ENCODE assay signal across 15 cellular contexts in genomic region chr14:91048256-91048655, GRCh38.
"Had no signal": no experiment of that assay in that cellular context is flagged by ENCODE, and none has a peak within 500 bp of the region (broad histone marks: within the 10 kb centered on the region; RNA-seq: fewer than 3 reads in every experiment).

No MANE protein-coding gene starts in this region.

- H3K9me3 ChIP-seq: breast epithelium, pancreas had no signal

- H3K27me3 Mint-ChIP-seq: activated naive CD8-positive, alpha-beta T cell treated with anti-CD3 and anti-CD28 coated beads, Interleukin-2, amount 50 U/mL, for 24 hours; activated T-helper 17 cell treated with anti-CD3 and anti-CD28 coated beads, Interleukin-2, amount 50 U/mL, for 72 hours; dendritic cell treated with granulocyte-macrophage colony-stimulating factor and Interleukin-4, amounts not matched to agents 40 ng/mL and 50 ng/mL, for 4 days; effector memory CD8-positive, alpha-beta T cell had no signal

- H3K4me3 Mint-ChIP-seq: activated naive CD8-positive, alpha-beta T cell treated with anti-CD3 and anti-CD28 coated beads, Interleukin-2, amount 50 U/mL, for 24 hours; dendritic cell treated with granulocyte-macrophage colony-stimulating factor and Interleukin-4, amounts not matched to agents 40 ng/mL and 50 ng/mL, for 4 days had no signal

- H3K36me3 ChIP-seq: breast epithelium, pancreas had no signal

- ATAC-seq: activated naive CD8-positive, alpha-beta T cell treated with anti-CD3 and anti-CD28 coated beads, Interleukin-2, amount 50 U/mL, for 24 hours; activated T-helper 17 cell treated with anti-CD3 and anti-CD28 coated beads, Interleukin-2, amount 50 U/mL, for 72 hours; sciatic nerve had no signal

- H3K27me3 ChIP-seq: breast epithelium, foreskin keratinocyte, pancreas had no signal

- DNase-seq: activated CD4-positive, alpha-beta T cell treated with anti-CD3 and anti-CD28 coated beads, Interleukin-2, amount 50 U/mL, for 4 hours; activated CD4-positive, CD25-positive, alpha-beta regulatory T cell treated with anti-CD3 and anti-CD28 coated beads, Interleukin-2, amount 50 U/mL, for 72 hours; activated naive CD4-positive, alpha-beta T cell treated with Interleukin-2 at 50 U/mL for 16 hours; activated naive CD8-positive, alpha-beta T cell treated with anti-CD3 and anti-CD28 coated beads, Interleukin-2, amount 50 U/mL, for 24 hours; aorta; effector memory CD8-positive, alpha-beta T cell; foreskin keratinocyte; glutamatergic neuron; kidney glomerular epithelial cell; pancreas; T-helper 2 cell had no signal

- H3K27ac Mint-ChIP-seq: activated naive CD8-positive, alpha-beta T cell treated with anti-CD3 and anti-CD28 coated beads, Interleukin-2, amount 50 U/mL, for 24 hours; dendritic cell treated with granulocyte-macrophage colony-stimulating factor and Interleukin-4, amounts not matched to agents 40 ng/mL and 50 ng/mL, for 4 days had no signal

- H3K9me3 Mint-ChIP-seq: activated naive CD8-positive, alpha-beta T cell treated with anti-CD3 and anti-CD28 coated beads, Interleukin-2, amount 50 U/mL, for 24 hours; activated T-helper 17 cell treated with anti-CD3 and anti-CD28 coated beads, Interleukin-2, amount 50 U/mL, for 72 hours; dendritic cell treated with granulocyte-macrophage colony-stimulating factor and Interleukin-4, amounts not matched to agents 40 ng/mL and 50 ng/mL, for 4 days; effector memory CD8-positive, alpha-beta T cell had no signal

- H3K4me1 ChIP-seq: breast epithelium had no signal

- H3K4me3 ChIP-seq: breast epithelium, pancreas had no signal

- H3K27ac ChIP-seq: breast epithelium, foreskin keratinocyte, pancreas had no signal
